In genomic region chr12:51186465-51186864, GRCh38 we compare ENCODE assay signal across 32 cellular contexts. TPM values are rescaled to one million over a fixed set of nuclear protein-coding genes. Genes with fewer than 3 reads are reported as not detected.
DNase-seq lines count a peak whose midpoint lies in the region; ATAC-seq and TF ChIP-seq lines count a peak whose summit lies in the region.
"Had no signal": no experiment of that assay in that cellular context is flagged by ENCODE, and none has a peak within 500 bp of the region (broad histone marks: within the 10 kb centered on the region; RNA-seq: fewer than 3 reads in every experiment).

No MANE protein-coding gene starts in this region.

- DNase-seq in A673 (ENCODE audit: low spot score) (no peak), GM23338 (ENCODE audit: low spot score) (no peak), OCI-LY7 (ENCODE audit: low spot score) (peak; percentile 60), tibial artery (no peak), GM19240 (ENCODE audit: insufficient read length, low spot score) (no peak)
- no peak for DNase-seq in activated CD4-positive, alpha-beta T cell treated with anti-CD3 and anti-CD28 coated beads for 1 hour
- DNase-seq: ACHN; activated CD4-positive, alpha-beta memory T cell treated with anti-CD3 and anti-CD28 coated beads for 36 hours; activated CD4-positive, CD25-positive, alpha-beta regulatory T cell treated with anti-CD3 and anti-CD28 coated beads, Interleukin-2, amount 50 U/mL, for 72 hours; activated CD8-positive, alpha-beta memory T cell treated with anti-CD3 and anti-CD28 coated beads, Interleukin-2, amount 50 U/mL, for 4 hours; activated naive CD4-positive, alpha-beta T cell treated with Interleukin-2 at 50 U/mL for 16 hours; caudate nucleus; CD8-positive, alpha-beta memory T cell; cortex of kidney; effector memory CD8-positive, alpha-beta T cell; erythroblast; Kasumi-1; MV-4-11; NCI-H1436; NCI-H748 treated with DMSO at 0.1 percent for 48 hours; posterior cingulate gyrus; stimulated activated CD4-positive, alpha-beta T cell treated with anti-CD3 and anti-CD28 coated beads, Interleukin-2, amount 100 ng/mL, for 48 hours; stomach; T-helper 17 cell; uterus had no signal

- TF ChIP-seq CTCF in A673 (conservative IDR thresholded peaks at IDR 0.05; ENCODE audit: low read depth, low read length) (no peak), GM23338 (conservative IDR thresholded peaks at IDR 0.05; ENCODE audit: low read depth in 2 of 2) (no peak), OCI-LY7 (conservative IDR thresholded peaks at IDR 0.05; ENCODE audit: low read length) (no peak), nephron (IDR thresholded peaks at IDR 0.05; ENCODE audit: unreplicated experiment in 3 of 3) (no peak), tibial artery (IDR thresholded peaks at IDR 0.05) (no peak)

- H3K27ac Mint-ChIP-seq in GM23338, result 0 out of 2 replicates have a peak overlapping the region, but pooled peaks have one; percentile 59
- peak overlapping the region in 2 of 3 experiments; percentile 62 to 69 for H3K27ac Mint-ChIP-seq in nephron
- H3K27ac Mint-ChIP-seq: activated CD4-positive, alpha-beta memory T cell treated with anti-CD3 and anti-CD28 coated beads for 36 hours; B cell; T-helper 17 cell had no signal

- ATAC-seq in GM23338 (no peak), HG03378 (IDR thresholded peaks at IDR 0.05; ENCODE audit: unreplicated experiment) (no peak)
- ATAC-seq: effector memory CD8-positive, alpha-beta T cell; left lobe of liver; T-helper 17 cell had no signal

- intact Hi-C loops in A673 (cut with micrococcal nuclease; ENCODE audit: unreplicated experiment) (no loop called here), OCI-LY7 (cut with micrococcal nuclease; ENCODE audit: unreplicated experiment) (loop anchor here (5.0 kb wide), 2 partner anchors 104 to 139 kb away; partner anchors contain the start of genes CSRNP2 and LETMD1), tibial artery (cut with DNase I; ENCODE audit: low total_unique reads) (no loop called here)

- POLR2A ChIA-PET in A673 (lab: Charles Lee; ENCODE audit: low non-redundant PET), result no interaction called here
- POLR2A ChIA-PET in OCI-LY7 (lab: Charles Lee), result interaction anchor here (0.5 to 2.2 kb wide), 4 partner anchors 13 to 257 kb away, joined by 3 to 7 read pairs (median 6); partner anchors contain the start of gene TFCP2

- H3K9me2 ChIP-seq in GM23338 (ENCODE audit: insufficient read depth) (no peaks in the 10 kb centered on the region), OCI-LY7 (ENCODE audit: insufficient read depth, low read length) (no peaks in the 10 kb centered on the region)

- H3K4me1 Mint-ChIP-seq in GM23338 (peaks cover 9% of the 10 kb centered on the region), nephron (peaks cover 54% of the 10 kb centered on the region)
- H3K4me1 Mint-ChIP-seq: CD8-positive, alpha-beta memory T cell had no signal

- BruUV-seq in A673 (replicated peaks; lab: Mats Ljungman, UMichigan) (no TSS peak), OCI-LY7 (replicated peaks; lab: Mats Ljungman, UMichigan) (no TSS peak)

- H3K27me3 ChIP-seq in A673 (replicated peaks; ENCODE audit: insufficient read depth, low read depth, low read length, poor library complexity) (no peaks in the 10 kb centered on the region), GM23338 (ENCODE audit: insufficient read depth) (no peaks in the 10 kb centered on the region), tibial artery (no peaks in the 10 kb centered on the region)
- H3K27me3 ChIP-seq: right atrium auricular region, stomach, uterus had no signal

- H3K4me3 ChIP-seq in A673 (ENCODE audit: low read depth, low read length, poor library complexity, severe bottlenecking) (no peak overlapping the region), GM23338 (no peak overlapping the region), OCI-LY7 (ENCODE audit: low read depth, low read length, poor library complexity, severe bottlenecking) (peak overlapping the region; percentile 57), tibial artery (no peak overlapping the region)
- H3K4me3 ChIP-seq: right atrium auricular region, SK-N-MC, stomach, uterus had no signal

- H3F3A ChIP-seq in GM23338 (replicated peaks; ENCODE audit: low read depth), result no peaks in the 10 kb centered on the region

- no peaks in the 10 kb centered on the region for H3K9me3 Mint-ChIP-seq in GM23338
- no peaks in the 10 kb centered on the region for H3K9me3 Mint-ChIP-seq in nephron
- H3K9me3 Mint-ChIP-seq: activated CD4-positive, alpha-beta memory T cell treated with anti-CD3 and anti-CD28 coated beads for 36 hours; CD8-positive, alpha-beta memory T cell; effector memory CD8-positive, alpha-beta T cell; neural crest cell had no signal

- H3K27me3 Mint-ChIP-seq in GM23338 (ENCODE audit: insufficient read depth, low read depth, poor library complexity), result peaks cover 6% of the 10 kb centered on the region
- peaks cover 4% of the 10 kb centered on the region for H3K27me3 Mint-ChIP-seq in nephron (ENCODE audit: low read depth)
- H3K27me3 Mint-ChIP-seq: activated CD4-positive, alpha-beta memory T cell treated with anti-CD3 and anti-CD28 coated beads for 36 hours; B cell; effector memory CD8-positive, alpha-beta T cell; T-helper 17 cell had no signal

- peak overlapping the region; percentile 8 for H3K27ac ChIP-seq in A673 (ENCODE audit: low read depth, low read length, poor library complexity, severe bottlenecking)
- no peak overlapping the region for H3K27ac ChIP-seq in GM23338 (ENCODE audit: low read depth)
- peak overlapping the region; percentile 67 for H3K27ac ChIP-seq in OCI-LY7 (ENCODE audit: low read depth, low read length, poor library complexity, severe bottlenecking)
- no peak overlapping the region for H3K27ac ChIP-seq in tibial artery
- H3K27ac ChIP-seq: right atrium auricular region, SK-N-MC, uterus had no signal

- H3K4me1 ChIP-seq in A673 (ENCODE audit: insufficient read depth, low read length, poor library complexity, severe bottlenecking) (no peaks in the 10 kb centered on the region), GM23338 (ENCODE audit: insufficient read depth) (no peaks in the 10 kb centered on the region), OCI-LY7 (ENCODE audit: insufficient read depth, low read length, poor library complexity, severe bottlenecking) (peaks cover 52% of the 10 kb centered on the region), tibial artery (no peaks in the 10 kb centered on the region)
- H3K4me1 ChIP-seq: right atrium auricular region, stomach, uterus had no signal

- no peaks in the 10 kb centered on the region for H3K9me3 ChIP-seq in A673 (ENCODE audit: low read depth, low read length, poor library complexity, severe bottlenecking)
- no peaks in the 10 kb centered on the region for H3K9me3 ChIP-seq in OCI-LY7 (ENCODE audit: low read length)
- H3K9me3 ChIP-seq in tibial artery, result no peaks in the 10 kb centered on the region
- H3K9me3 ChIP-seq: right atrium auricular region, stomach, uterus had no signal

- H3K36me3 Mint-ChIP-seq in GM23338 (ENCODE audit: low read depth) (no peaks in the 10 kb centered on the region; the same call in 2 of the 3 replicates), nephron (ENCODE audit: low read depth) (no peaks in the 10 kb centered on the region)
- H3K36me3 Mint-ChIP-seq: activated CD4-positive, alpha-beta memory T cell treated with anti-CD3 and anti-CD28 coated beads for 36 hours had no signal

- H3K79me2 ChIP-seq in GM23338 (replicated peaks; ENCODE audit: insufficient read depth) (no peaks in the 10 kb centered on the region), OCI-LY7 (ENCODE audit: insufficient read depth, low read depth, low read length) (no peaks in the 10 kb centered on the region)

- peak overlapping the region; percentile 43; the same call in 1 of the 2 replicates for H2AFZ ChIP-seq in GM23338
- peak overlapping the region; percentile 93 for H2AFZ ChIP-seq in OCI-LY7 (ENCODE audit: low read length)

- H3K4me3 Mint-ChIP-seq in GM23338 (no peak overlapping the region), nephron (peak overlapping the region in 2 of 3 experiments; percentile 62 to 84)
- H3K4me3 Mint-ChIP-seq: activated CD4-positive, alpha-beta memory T cell treated with anti-CD3 and anti-CD28 coated beads for 36 hours; CD8-positive, alpha-beta memory T cell; effector memory CD8-positive, alpha-beta T cell; neural crest cell; T-helper 17 cell had no signal

- H4K20me1 ChIP-seq in GM23338 (replicated peaks; ENCODE audit: insufficient read depth) (no peaks in the 10 kb centered on the region), OCI-LY7 (ENCODE audit: insufficient read depth, low read length) (no peaks in the 10 kb centered on the region)

- H3K36me3 ChIP-seq in A673 (ENCODE audit: insufficient read depth, low read length, poor library complexity, severe bottlenecking), result no peaks in the 10 kb centered on the region
- no peaks in the 10 kb centered on the region for H3K36me3 ChIP-seq in GM23338 (ENCODE audit: insufficient read depth)
- no peaks in the 10 kb centered on the region for H3K36me3 ChIP-seq in OCI-LY7 (ENCODE audit: insufficient read depth, low read length)
- H3K36me3 ChIP-seq in tibial artery, result peaks cover 18 to 27% (median 21%) of the 10 kb centered on the region in 3 donors
- H3K36me3 ChIP-seq: uterus had no signal

- CTCF ChIA-PET in A673 (lab: Charles Lee), result no interaction called here
- CTCF ChIA-PET in OCI-LY7 (lab: Charles Lee; ENCODE audit: unreplicated experiment), result no interaction called here

- H3K4me2 ChIP-seq in GM23338 (no peak overlapping the region), OCI-LY7 (ENCODE audit: low read length) (peak overlapping the region; percentile 73)

RNA-seq across cellular contexts. Expression of gene TFCP2, which starts 13.5 kb away (rescaled TPM):
- total RNA-seq in A673 (2021), result 46.1 and 49.2 TPM in 2 replicates
- total RNA-seq in GM23338 (2014; rRNA removed; shearing (Covaris generic)), result 30.5 and 30.9 TPM in 2 replicates
- 14.3 and 15.2 TPM in 2 replicates for polyA plus RNA-seq in GM23338 (2016; fragmentation: Nextera tagmentation; extraction: Ambion mirVana)
- total RNA-seq in OCI-LY7 (2014; rRNA removed; shearing (Covaris generic)), result 7.1 and 7.2 TPM in 2 replicates
- 10.2 and 11.5 TPM in 2 replicates for total RNA-seq in OCI-LY7 (2022)

RNA-seq across cellular contexts. Expression of gene POU6F1, which starts 31.4 kb away (rescaled TPM):
- total RNA-seq in A673 (2021) (13.5 and 13.6 TPM in 2 replicates), OCI-LY7 (2022) (5.0 and 5.5 TPM in 2 replicates)
- total RNA-seq in GM23338 (2014; rRNA removed; shearing (Covaris generic)), result 2.6 and 3.0 TPM in 2 replicates
- polyA plus RNA-seq in GM23338 (2016; fragmentation: Nextera tagmentation; extraction: Ambion mirVana), result 3.9 and 4.0 TPM in 2 replicates
- total RNA-seq in OCI-LY7 (2014; rRNA removed; shearing (Covaris generic)), result 1.2 and 2.6 TPM in 2 replicates

RNA-seq across cellular contexts. Expression of gene DAZAP2, which starts 52.2 kb away (rescaled TPM):
- total RNA-seq in A673 (2021) (125 and 138 TPM in 2 replicates), OCI-LY7 (2022) (131 and 153 TPM in 2 replicates)
- 21.1 and 39.9 TPM in 2 replicates for total RNA-seq in GM23338 (2014; rRNA removed; shearing (Covaris generic))
- 30.2 and 35.8 TPM in 2 replicates for polyA plus RNA-seq in GM23338 (2016; fragmentation: Nextera tagmentation; extraction: Ambion mirVana)
- 101 and 137 TPM in 2 replicates for total RNA-seq in OCI-LY7 (2014; rRNA removed; shearing (Covaris generic))

Comparison
In these comparisons a context has a peak if more than half of its experiments do, and no peak if none do; other contexts are left out.
1. H3K27ac ChIP-seq: peak in A673 (single experiment) and OCI-LY7 (single experiment); none in GM23338 (single experiment) and tibial artery (0 of 2).